In genomic region chr10:110394898-110395297, GRCh38 we compare ENCODE assay signal across 2 cellular contexts.
TF ChIP-seq lines count a peak whose summit lies in the region.

No MANE protein-coding gene starts in this region.

TF ChIP-seq in liver, 16 proteins besides CTCF, POLR2A, EP300 and RAD21:
- no peak for TF ChIP-seq GABPA (IDR thresholded peaks at IDR 0.05 in 1 of 2, conservative IDR thresholded peaks at IDR 0.05 in 1 of 2)

TF ChIP-seq in HepG2, 621 proteins besides CTCF, POLR2A, EP300 and RAD21:
- no peak for TF ChIP-seq KLF15 (CRISPR knock-in tag; IDR thresholded peaks at IDR 0.05; ENCODE audit: borderline replicate concordance)
- no peak for TF ChIP-seq ZBTB42 (CRISPR knock-in tag; IDR thresholded peaks at IDR 0.05)
- TF ChIP-seq HNF4A (CRISPR knock-in tag; IDR thresholded peaks at IDR 0.05): no peak
- no peak for TF ChIP-seq MEIS2 (CRISPR knock-in tag; IDR thresholded peaks at IDR 0.05)
- no peak for TF ChIP-seq ZNF496 (CRISPR knock-in tag; IDR thresholded peaks at IDR 0.05; ENCODE audit: insufficient replicate concordance)
- TF ChIP-seq ZNF562 (CRISPR knock-in tag; IDR thresholded peaks at IDR 0.05; ENCODE audit: borderline replicate concordance): no peak
- TF ChIP-seq STAT5B (CRISPR knock-in tag; IDR thresholded peaks at IDR 0.05): no peak
- no peak for TF ChIP-seq JARID2 (CRISPR knock-in tag; IDR thresholded peaks at IDR 0.05; ENCODE audit: insufficient replicate concordance)
- no peak for TF ChIP-seq PHF5A (CRISPR knock-in tag; IDR thresholded peaks at IDR 0.05; ENCODE audit: low read depth, unreplicated experiment)
- no peak for TF ChIP-seq AKNA (CRISPR knock-in tag; IDR thresholded peaks at IDR 0.05; ENCODE audit: borderline replicate concordance)
- TF ChIP-seq ZNF282 (IDR thresholded peaks at IDR 0.05; ENCODE audit: partially characterized antibody): no peak
- no peak for TF ChIP-seq POLR2G (IDR thresholded peaks at IDR 0.05; ENCODE audit: low read depth, low read length)
- TF ChIP-seq, protein P1, sequence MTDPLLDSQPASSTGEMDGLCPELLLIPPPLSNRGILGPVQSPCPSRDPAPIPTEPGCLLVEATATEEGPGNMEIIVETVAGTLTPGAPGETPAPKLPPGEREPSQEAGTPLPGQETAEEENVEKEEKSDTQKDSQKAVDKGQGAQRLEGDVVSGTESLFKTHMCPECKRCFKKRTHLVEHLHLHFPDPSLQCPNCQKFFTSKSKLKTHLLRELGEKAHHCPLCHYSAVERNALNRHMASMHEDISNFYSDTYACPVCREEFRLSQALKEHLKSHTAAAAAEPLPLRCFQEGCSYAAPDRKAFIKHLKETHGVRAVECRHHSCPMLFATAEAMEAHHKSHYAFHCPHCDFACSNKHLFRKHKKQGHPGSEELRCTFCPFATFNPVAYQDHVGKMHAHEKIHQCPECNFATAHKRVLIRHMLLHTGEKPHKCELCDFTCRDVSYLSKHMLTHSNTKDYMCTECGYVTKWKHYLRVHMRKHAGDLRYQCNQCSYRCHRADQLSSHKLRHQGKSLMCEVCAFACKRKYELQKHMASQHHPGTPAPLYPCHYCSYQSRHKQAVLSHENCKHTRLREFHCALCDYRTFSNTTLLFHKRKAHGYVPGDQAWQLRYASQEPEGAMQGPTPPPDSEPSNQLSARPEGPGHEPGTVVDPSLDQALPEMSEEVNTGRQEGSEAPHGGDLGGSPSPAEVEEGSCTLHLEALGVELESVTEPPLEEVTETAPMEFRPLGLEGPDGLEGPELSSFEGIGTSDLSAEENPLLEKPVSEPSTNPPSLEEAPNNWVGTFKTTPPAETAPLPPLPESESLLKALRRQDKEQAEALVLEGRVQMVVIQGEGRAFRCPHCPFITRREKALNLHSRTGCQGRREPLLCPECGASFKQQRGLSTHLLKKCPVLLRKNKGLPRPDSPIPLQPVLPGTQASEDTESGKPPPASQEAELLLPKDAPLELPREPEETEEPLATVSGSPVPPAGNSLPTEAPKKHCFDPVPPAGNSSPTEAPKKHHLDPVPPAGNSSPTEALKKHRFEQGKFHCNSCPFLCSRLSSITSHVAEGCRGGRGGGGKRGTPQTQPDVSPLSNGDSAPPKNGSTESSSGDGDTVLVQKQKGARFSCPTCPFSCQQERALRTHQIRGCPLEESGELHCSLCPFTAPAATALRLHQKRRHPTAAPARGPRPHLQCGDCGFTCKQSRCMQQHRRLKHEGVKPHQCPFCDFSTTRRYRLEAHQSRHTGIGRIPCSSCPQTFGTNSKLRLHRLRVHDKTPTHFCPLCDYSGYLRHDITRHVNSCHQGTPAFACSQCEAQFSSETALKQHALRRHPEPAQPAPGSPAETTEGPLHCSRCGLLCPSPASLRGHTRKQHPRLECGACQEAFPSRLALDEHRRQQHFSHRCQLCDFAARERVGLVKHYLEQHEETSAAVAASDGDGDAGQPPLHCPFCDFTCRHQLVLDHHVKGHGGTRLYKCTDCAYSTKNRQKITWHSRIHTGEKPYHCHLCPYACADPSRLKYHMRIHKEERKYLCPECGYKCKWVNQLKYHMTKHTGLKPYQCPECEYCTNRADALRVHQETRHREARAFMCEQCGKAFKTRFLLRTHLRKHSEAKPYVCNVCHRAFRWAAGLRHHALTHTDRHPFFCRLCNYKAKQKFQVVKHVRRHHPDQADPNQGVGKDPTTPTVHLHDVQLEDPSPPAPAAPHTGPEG (CRISPR knock-in tag; IDR thresholded peaks at IDR 0.05): no peak
